Comparison of ENCODE assay signal across 9 cellular contexts in the genomic region with DNA sequence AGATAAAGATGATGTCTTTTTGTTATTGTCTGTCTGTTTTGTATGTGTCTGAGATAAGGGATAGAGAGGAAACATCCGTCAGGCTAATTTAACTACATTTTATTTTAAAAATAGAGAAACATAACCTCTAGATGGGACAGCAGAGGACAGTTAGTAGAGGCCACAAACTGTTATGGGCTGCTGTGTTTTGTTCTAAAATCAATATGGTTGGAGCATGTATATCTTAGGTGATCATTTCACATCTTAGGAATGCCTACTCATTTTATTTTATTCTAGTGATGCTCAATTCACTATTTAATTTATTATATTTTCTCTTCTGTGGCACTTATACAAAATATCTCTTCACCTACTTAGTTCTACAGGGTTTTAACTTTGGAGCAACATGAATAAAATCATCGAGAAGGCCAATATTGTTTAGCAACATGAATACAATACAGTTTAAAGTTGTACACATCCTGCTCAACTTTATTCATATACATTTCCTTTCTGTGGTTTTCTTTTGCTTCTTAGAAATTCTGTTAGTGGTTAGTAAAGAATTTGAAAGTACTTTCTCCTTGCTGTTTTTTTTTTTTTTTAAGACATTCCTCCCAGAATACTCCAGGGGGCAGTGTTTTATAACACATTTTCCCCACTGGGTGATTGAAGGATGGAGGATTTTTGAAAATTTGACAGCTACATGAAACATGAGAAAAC.
DNase-seq lines count a peak whose midpoint lies in the region; ATAC-seq, FAIRE-seq and TF ChIP-seq lines count a peak whose summit lies in the region.
"Had no signal": no experiment of that assay in that cellular context is flagged by ENCODE, and none has a peak within 500 bp of the region (broad histone marks: within the 10 kb centered on the region; RNA-seq: fewer than 3 reads in every experiment).

No MANE protein-coding gene starts in this region.

- in situ Hi-C loops in GM13977 (cut with MboI; ENCODE audit: low pct_unique_long_range_greater_than_20kb, low sequenced_read_pairs, unreplicated experiment) = no loop called here

- H3K4me1 ChIP-seq in BLaER1 = peaks cover 30% of the 10 kb centered on the region
- H3K4me1 ChIP-seq in testis = no peaks in the 10 kb centered on the region

- peak overlapping the region; percentile 61 for H3K4me2 ChIP-seq in BLaER1

- H3K4me3 ChIP-seq in BLaER1 (no peak overlapping the region), testis (no peak overlapping the region)
- H3K4me3 ChIP-seq: skin epidermis had no signal

- peak; percentile 9 for FAIRE-seq in TTC549 (lab: Jason Lieb, UNC)

- H3K9me3 ChIP-seq in BLaER1 (no peaks in the 10 kb centered on the region), testis (no peaks in the 10 kb centered on the region)

- ATAC-seq in HG03469 (IDR thresholded peaks at IDR 0.05; ENCODE audit: unreplicated experiment) = peak; percentile 47

- H3K27ac ChIP-seq in BLaER1 (0 out of 2 replicates have a peak overlapping the region, but pooled peaks have one; percentile 7), testis (no peak overlapping the region)
- H3K27ac ChIP-seq: skin epidermis had no signal

- no peaks in the 10 kb centered on the region for H3K27me3 ChIP-seq in BLaER1
- H3K27me3 ChIP-seq in testis = no peaks in the 10 kb centered on the region

- no peak overlapping the region for H3K9ac ChIP-seq in BLaER1

- H4K20me1 ChIP-seq in BLaER1 = no peaks in the 10 kb centered on the region

- WGBS in testis, 2 donors = 73 to 87% methylated on average over 2 of the region's 2 CpGs

- intact Hi-C loops in testis (cut with DNase I; ENCODE audit: low total_unique reads) = no loop called here

- H3K36me3 ChIP-seq in BLaER1 (no peaks in the 10 kb centered on the region), testis (ENCODE audit: low read depth, missing control alignments) (no peaks in the 10 kb centered on the region)

- peak; percentile 48 for TF ChIP-seq CTCF in GM13977 (IDR thresholded peaks at IDR 0.05; ENCODE audit: extremely low read depth, insufficient read depth, missing control alignments)
- TF ChIP-seq CTCF in testis (IDR thresholded peaks at IDR 0.05) = peak; percentile 34 to 53 (median 48)

- no peak for TF ChIP-seq POLR2A in testis (IDR thresholded peaks at IDR 0.05)

- DNase-seq in GM13977 (ENCODE audit: low spot score) (peak; percentile 24), glomerular endothelial cell (ENCODE audit: extremely low read depth, low read depth, low spot score) (peak; percentile 23), testis (no peak), DMS79 treated with DMSO at 0.1 percent for 48 hours (lab: John Stamatoyannopoulos, UW) (no peak)
- no peak for DNase-seq in activated CD4-positive, alpha-beta T cell treated with anti-CD3 and anti-CD28 coated beads for 4 hours

Comparison
In these comparisons a context has a peak if more than half of its experiments do, and no peak if none do; other contexts are left out.
1. DNase-seq: peak in GM13977 (single experiment) and glomerular endothelial cell (single experiment); none in testis (single experiment), DMS79 treated with DMSO at 0.1 percent for 48 hours (single experiment) and activated CD4-positive, alpha-beta T cell treated with anti-CD3 and anti-CD28 coated beads for 4 hours (0 of 2).